ENCODE assay signal across 11 cellular contexts in the genomic region with DNA sequence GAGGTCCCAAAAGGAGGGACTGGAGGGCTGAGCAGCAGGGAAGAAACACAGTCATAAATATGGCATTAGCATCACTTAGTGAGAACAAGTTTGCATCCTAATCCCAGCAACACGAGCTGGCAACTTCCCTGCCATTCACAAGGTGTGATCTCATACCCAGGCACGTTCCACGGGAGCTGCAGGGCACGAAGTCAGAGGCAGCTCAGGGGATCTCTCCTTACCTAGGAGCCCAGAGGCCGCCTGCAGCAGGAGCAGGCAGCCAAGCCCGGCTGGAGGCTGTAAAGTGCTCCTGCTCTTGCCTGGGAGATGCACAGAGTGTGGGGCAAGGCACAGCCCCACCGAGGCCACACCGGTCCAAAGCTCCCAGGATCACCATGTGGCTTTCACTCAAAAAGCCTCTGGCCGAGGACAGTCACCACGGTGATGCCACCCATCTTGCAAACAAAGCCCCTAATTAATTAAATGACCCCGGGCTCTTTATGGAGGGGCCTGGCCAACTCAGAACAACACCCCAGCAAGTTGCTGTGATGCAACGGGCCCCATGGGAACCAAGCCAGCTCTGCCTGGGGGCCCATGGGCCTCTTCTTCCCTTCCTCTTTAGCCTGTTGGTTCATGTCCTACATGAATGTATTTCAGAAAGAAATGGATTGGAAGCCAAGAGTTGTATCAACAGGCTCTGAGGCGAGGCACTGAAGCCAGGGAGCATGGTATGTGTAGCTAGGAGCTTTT. TPM values are rescaled to one million over a fixed set of nuclear protein-coding genes. Genes with fewer than 3 reads are reported as not detected.
DNase-seq lines count a peak whose midpoint lies in the region; ATAC-seq, FAIRE-seq and TF ChIP-seq lines count a peak whose summit lies in the region.
"Had no signal": no experiment of that assay in that cellular context is flagged by ENCODE, and none has a peak within 500 bp of the region (broad histone marks: within the 10 kb centered on the region; RNA-seq: fewer than 3 reads in every experiment).

No MANE protein-coding gene starts in this region.

- H2BK120ac ChIP-seq in IMR-90 (ENCODE audit: low read depth, low read length) = peak overlapping the region; percentile 18; the same call in 1 of the 2 replicates

- H2BK5ac ChIP-seq in IMR-90 (ENCODE audit: low read depth, low read length, poor library complexity, severe bottlenecking) = no peak overlapping the region

- WGBS in IMR-90 (ENCODE audit: extremely low coverage in 2 of 2, insufficient read length in 1 of 2), 2 experiments = 50% methylated on average over 2 of the region's 13 CpGs; no CpG with 5 or more reads in 1 of the 2 experiments
- WGBS in right cardiac atrium = 51% methylated on average over 13 of the region's 13 CpGs

- H3K14ac ChIP-seq in IMR-90 (replicated peaks; ENCODE audit: low read depth, low read length) = no peak overlapping the region; the same call in 1 of the 2 replicates

- H3K18ac ChIP-seq in IMR-90 (ENCODE audit: low read depth, low read length) = no peak overlapping the region

- CTCF ChIA-PET in IMR-90 (lab: Yijun Ruan, JAX) = interaction anchor here (1.0 kb wide), 1 partner anchor 17 kb away, joined by 3 read pairs; no protein-coding TSS in a partner anchor

- FAIRE-seq in GM12891 (lab: Jason Lieb, UNC) = no peak

- H2AK9ac ChIP-seq in IMR-90 (replicated peaks; ENCODE audit: low read depth, low read length, poor library complexity) = no peak overlapping the region

- peak overlapping the region; percentile 70; the same call in 1 of the 2 replicates for H2AK5ac ChIP-seq in IMR-90 (ENCODE audit: low read depth, low read length)

- no peak overlapping the region; the same call in 1 of the 2 replicates for H4K91ac ChIP-seq in IMR-90 (ENCODE audit: insufficient read depth, low read depth, low read length)

- H3K27ac ChIP-seq in IMR-90 (ENCODE audit: insufficient read depth, low read length) = no peak overlapping the region
- H3K27ac ChIP-seq in SJSA1 = peak overlapping the region; percentile 68
- peak overlapping the region; percentile 88 for H3K27ac ChIP-seq in right cardiac atrium (ENCODE audit: low read length)
- peak overlapping the region; percentile 71 for H3K27ac ChIP-seq in stomach smooth muscle (ENCODE audit: low read length)
- no peak overlapping the region for H3K27ac ChIP-seq in left lung

- H3K9me3 ChIP-seq in IMR-90 (ENCODE audit: control insufficient read depth, insufficient read depth, low read length) = no peaks in the 10 kb centered on the region
- no peaks in the 10 kb centered on the region for H3K9me3 ChIP-seq in SJSA1 (replicated peaks)
- no peaks in the 10 kb centered on the region for H3K9me3 ChIP-seq in right cardiac atrium (ENCODE audit: control insufficient read depth, low read length)
- no peaks in the 10 kb centered on the region for H3K9me3 ChIP-seq in stomach smooth muscle (ENCODE audit: control insufficient read depth in 2 of 2, low read length in 2 of 2)
- no peaks in the 10 kb centered on the region for H3K9me3 ChIP-seq in left lung

- peaks cover 28% of the 10 kb centered on the region for H3K9me1 ChIP-seq in IMR-90 (ENCODE audit: insufficient read depth, low read length)

- H3K4me1 ChIP-seq in IMR-90 (ENCODE audit: control insufficient read depth, insufficient read depth, low read length) (peaks cover 38% of the 10 kb centered on the region), SJSA1 (replicated peaks) (peaks cover 53% of the 10 kb centered on the region), right cardiac atrium (ENCODE audit: control insufficient read depth, insufficient read depth, low read length) (peaks cover 54% of the 10 kb centered on the region), stomach smooth muscle (ENCODE audit: control insufficient read depth, insufficient read depth, low read length) (peaks cover 60% of the 10 kb centered on the region), left lung (peaks cover 23 to 31% of the 10 kb centered on the region in 2 donors)

- no peak for TF ChIP-seq CTCF in IMR-90 (conservative IDR thresholded peaks at IDR 0.05; ENCODE audit: low read depth, low read length)
- no peak for TF ChIP-seq CTCF in left lung (IDR thresholded peaks at IDR 0.05)

- no peak for TF ChIP-seq RAD21 in IMR-90 (IDR thresholded peaks at IDR 0.05; ENCODE audit: low read length)

- in situ Hi-C loops in IMR-90 (cut with MboI; ENCODE audit: low sequenced_read_pairs) = no loop called here

- H3K79me1 ChIP-seq in IMR-90 (ENCODE audit: low read depth in 1 of 2, low read length in 2 of 2) = peaks cover 12 to 75% of the 10 kb centered on the region in 2 experiments; a peak in 3 of 4 replicates

- H3K36me3 ChIP-seq in IMR-90 (ENCODE audit: control insufficient read depth, insufficient read depth, low read length) = no peaks in the 10 kb centered on the region
- H3K36me3 ChIP-seq in SJSA1 = 0 out of 2 replicates have a peak, but pooled peaks cover 3% of the 10 kb centered on the region
- H3K36me3 ChIP-seq in stomach smooth muscle (ENCODE audit: control insufficient read depth in 2 of 2, insufficient read depth in 2 of 2, low read length in 2 of 2) = no peaks in the 10 kb centered on the region
- H3K36me3 ChIP-seq in left lung = no peaks in the 10 kb centered on the region

- H3K9ac ChIP-seq in IMR-90 (ENCODE audit: low read depth, low read length) (no peak overlapping the region), stomach smooth muscle (ENCODE audit: low read length in 2 of 2) (no peak overlapping the region)

- H3K4ac ChIP-seq in IMR-90 (ENCODE audit: low read depth, low read length) = peak overlapping the region; percentile 28

- H2BK20ac ChIP-seq in IMR-90 (ENCODE audit: low read depth, low read length) = no peak overlapping the region

- no peak overlapping the region; the same call in 1 of the 2 replicates for H4K5ac ChIP-seq in IMR-90 (ENCODE audit: low read depth, low read length)

- H4K20me1 ChIP-seq in IMR-90 (ENCODE audit: insufficient read depth, low read length) = peaks cover 30% of the 10 kb centered on the region

- no TSS peak for BruUV-seq in IMR-90 (replicated peaks; lab: Mats Ljungman, UMichigan)

- H3K27me3 ChIP-seq in IMR-90 (ENCODE audit: control insufficient read depth, insufficient read depth, low read length) = no peaks in the 10 kb centered on the region
- no peaks in the 10 kb centered on the region for H3K27me3 ChIP-seq in SJSA1 (replicated peaks)
- no peaks in the 10 kb centered on the region for H3K27me3 ChIP-seq in right cardiac atrium (ENCODE audit: control insufficient read depth, insufficient read depth)
- H3K27me3 ChIP-seq in stomach smooth muscle (ENCODE audit: control insufficient read depth in 1 of 2, insufficient read depth in 2 of 2, low read length in 2 of 2) = no peaks in the 10 kb centered on the region
- no peaks in the 10 kb centered on the region for H3K27me3 ChIP-seq in left lung

- H3K4me2 ChIP-seq in IMR-90 (ENCODE audit: low read depth, low read length) = no peak overlapping the region; the same call in 1 of the 2 replicates

- H2AFZ ChIP-seq in IMR-90 (replicated peaks; ENCODE audit: low read length, poor library complexity) = peak overlapping the region; percentile 4

- POLR2A ChIA-PET in IMR-90 (lab: Charles Lee; ENCODE audit: unreplicated experiment) = no interaction called here

- ATAC-seq in IMR-90 (ENCODE audit: low read depth) (no peak), right cardiac atrium (no peak), left lung (no peak), HG02970 (IDR thresholded peaks at IDR 0.05; ENCODE audit: low FRiP score, unreplicated experiment) (no peak)

- H3K56ac ChIP-seq in IMR-90 (ENCODE audit: extremely low read depth, insufficient read depth, low read length) = no peak overlapping the region

- peak overlapping the region in 1 of 2 experiments; percentile 18; a peak in 1 of 4 replicates for H4K8ac ChIP-seq in IMR-90 (ENCODE audit: low read depth in 2 of 2, low read length in 2 of 2)

- H3K4me3 ChIP-seq in IMR-90 (ENCODE audit: insufficient read depth, low read depth, low read length) = no peak overlapping the region
- H3K4me3 ChIP-seq in SJSA1 = no peak overlapping the region
- no peak overlapping the region for H3K4me3 ChIP-seq in right cardiac atrium (ENCODE audit: low read length)
- no peak overlapping the region for H3K4me3 ChIP-seq in stomach smooth muscle (ENCODE audit: low read length in 2 of 2)
- no peak overlapping the region for H3K4me3 ChIP-seq in left lung

- intact Hi-C loops in IMR-90 (cut with micrococcal nuclease) (no loop called here), right cardiac atrium (cut with DNase I) (no loop called here), left lung (cut with DNase I) (no loop called here), posterior vena cava (cut with DNase I) (no loop called here)

- no peak overlapping the region for H3K23ac ChIP-seq in IMR-90 (ENCODE audit: low read depth, low read length)

- DNase-seq in IMR-90 (peak; percentile 22), SJSA1 (ENCODE audit: low read depth in 1 of 2, low spot score in 2 of 2) (peak in 1 of 2 experiments; percentile 16), right cardiac atrium (peak in 2 of 3 donors; percentile 73 to 74), left lung (no peak), GM12891 (ENCODE audit: insufficient read length, low spot score) (no peak), posterior vena cava (ENCODE audit: low spot score) (no peak)
- DNase-seq: activated naive CD8-positive, alpha-beta T cell treated with anti-CD3 and anti-CD28 coated beads, Interleukin-2, amount 10 ng/mL, durations not matched to agents 7 days and 5 days; GDM1; NCI-H2107 had no signal

- H2BK15ac ChIP-seq in IMR-90 (ENCODE audit: low read depth, low read length) = no peak overlapping the region

- TF ChIP-seq POLR2A in IMR-90 (IDR thresholded peaks at IDR 0.05; ENCODE audit: low read depth, low read length) = no peak
- no peak for TF ChIP-seq POLR2A in GM12891 (IDR thresholded peaks at IDR 0.05; ENCODE audit: low read depth, low read length)

- dilution Hi-C loops in IMR-90 (cut with HindIII; ENCODE audit: low sequenced_read_pairs, unreplicated experiment) = no loop called here

TF ChIP-seq in IMR-90, 13 proteins besides CTCF, POLR2A, EP300 and RAD21 (continues in another document):
- TF ChIP-seq FOS (IDR thresholded peaks at IDR 0.05; ENCODE audit: low read depth, low read length) = no peak
- TF ChIP-seq CEBPB (IDR thresholded peaks at IDR 0.05; ENCODE audit: low read depth, low read length) = peak; percentile 10; the same call in 1 of the 2 replicates
- TF ChIP-seq BHLHE40 (IDR thresholded peaks at IDR 0.05; ENCODE audit: low read depth, low read length) = peak; percentile 70

TF ChIP-seq in GM12891, 5 proteins besides CTCF, POLR2A, EP300 and RAD21 (continues in another document):
- TF ChIP-seq TAF1 (IDR thresholded peaks at IDR 0.05; ENCODE audit: low read depth, low read length) (no peak), POLR2AphosphoS5 (IDR thresholded peaks at IDR 0.05; ENCODE audit: low read depth, low read length) (no peak), SPI1 (IDR thresholded peaks at IDR 0.05; ENCODE audit: low read depth, low read length) (no peak)

RNA-seq across cellular contexts. Expression of a gene that starts 26.5 kb away (rescaled TPM):
- total RNA-seq in IMR-90 (2012; rRNA removed) = 8.8 and 8.9 TPM in 2 replicates
- polyA plus RNA-seq in IMR-90 (2012; rRNA removed) = 4.8 and 4.9 TPM in 2 replicates
- 3.0 and 3.1 TPM in 2 replicates for polyA plus RNA-seq in IMR-90 (2012; cell fraction: cytosol; rRNA removed)
- polyA plus RNA-seq in IMR-90 (2012; cell fraction: nucleus; rRNA removed; ENCODE audit: low replicate concordance) = 4.5 and 10.4 TPM in 2 replicates
- 48.9 and 60.6 TPM in 2 replicates for total RNA-seq in SJSA1 (2014; rRNA removed; shearing (Covaris generic))
- total RNA-seq in right cardiac atrium = 10 to 100 TPM; 20.1 to 30.2 (median 23.7) TPM
- polyA plus RNA-seq in right cardiac atrium = 10.0 TPM
- 10 to 100 TPM; 11.0 to 11.7 TPM for total RNA-seq in left lung
- polyA plus RNA-seq in GM12891 (2012; ENCODE audit: low read depth, missing spikeins) = not detected
- 10 to 100 TPM; 16.9 to 17.7 TPM for total RNA-seq in posterior vena cava
- total RNA-seq: activated naive CD8-positive, alpha-beta T cell treated with anti-CD3 and anti-CD28 coated beads, Interleukin-2, amount 10 ng/mL, durations not matched to agents 7 days and 5 days had no signal

Comparison
In these comparisons a context has a peak if more than half of its experiments do, and no peak if none do; other contexts are left out.
1. DNase-seq: peak in IMR-90 (single experiment) and right cardiac atrium (2 of 3); none in left lung (0 of 2), GM12891 (single experiment) and posterior vena cava (single experiment).
2. H3K27ac ChIP-seq: peak in SJSA1 (single experiment), right cardiac atrium (single experiment) and stomach smooth muscle (single experiment); none in IMR-90 (single experiment) and left lung (0 of 2).